In genomic region chr11:6390718-6391547, GRCh38 we compare ENCODE assay signal across 8 cellular contexts. TPM values are rescaled to one million over a fixed set of nuclear protein-coding genes. Genes with fewer than 3 reads are reported as not detected.
DNase-seq lines count a peak whose midpoint lies in the region; ATAC-seq and TF ChIP-seq lines count a peak whose summit lies in the region.

No MANE protein-coding gene starts in this region.

- H3K27me3 Mint-ChIP-seq in naive thymus-derived CD8-positive, alpha-beta T cell = no peaks in the 10 kb centered on the region

- H3K27ac ChIP-seq in KMS-11 (no peak overlapping the region), colonic mucosa (peak overlapping the region; percentile 74)

- H3K4me1 Mint-ChIP-seq in naive thymus-derived CD8-positive, alpha-beta T cell = peaks cover 38 to 82% (median 64%) of the 10 kb centered on the region in 4 donors

- POLR2A ChIA-PET in BJ (lab: Charles Lee) = interaction anchor here (0.7 kb wide), 1 partner anchor 26 kb away, joined by 4 read pairs; no protein-coding TSS in a partner anchor
- POLR2A ChIA-PET in naive thymus-derived CD8-positive, alpha-beta T cell (lab: Charles Lee) = interaction anchor here (0.6 to 13.1 kb wide), 14 partner anchors 12 to 355 kb away, joined by 3 to 358 read pairs (median 6); partner anchors contain the start of genes APBB1, ARFIP2, HPX and TIMM10B

- H3K27ac Mint-ChIP-seq in naive thymus-derived CD8-positive, alpha-beta T cell = peak overlapping the region; percentile 94 to 99 (median 97)

- TF ChIP-seq CTCF in BJ (IDR thresholded peaks at IDR 0.05; ENCODE audit: insufficient read depth, low read depth, low read length) = no peak
- no peak for TF ChIP-seq CTCF in KMS-11 (conservative IDR thresholded peaks at IDR 0.05; ENCODE audit: low read depth, low read length)
- no peak for TF ChIP-seq CTCF in colonic mucosa (IDR thresholded peaks at IDR 0.05)
- no peak for TF ChIP-seq CTCF in GM20000 (IDR thresholded peaks at IDR 0.05; ENCODE audit: extremely low read depth, missing control alignments)

- H3K9ac ChIP-seq in KMS-11 (peak overlapping the region; percentile 59; the same call in 1 of the 2 replicates), colonic mucosa (ENCODE audit: low read depth in 2 of 2, low read length in 2 of 2) (peak overlapping the region; percentile 79 to 84)

- CTCF ChIA-PET in BJ (lab: Yijun Ruan, JAX) = interaction anchor here (1.0 to 7.0 kb wide), 5 partner anchors 12 to 115 kb away, joined by 4 to 35 read pairs (median 6); partner anchors contain the start of gene HPX

- DNase-seq in BJ (ENCODE audit: low read depth) (no peak), colonic mucosa (no peak), GM20000 (ENCODE audit: low spot score) (no peak), NCI-H2081 treated with DMSO at 0.1 percent for 48 hours (lab: John Stamatoyannopoulos, UW) (no peak), NCI-H2196 (lab: John Stamatoyannopoulos, UW; ENCODE audit: unreplicated experiment) (no peak)
- peak in 2 of 10 donors; percentile 50 to 51 for DNase-seq in naive thymus-derived CD8-positive, alpha-beta T cell
- no peak for DNase-seq in activated CD4-positive, CD25-positive, alpha-beta regulatory T cell treated with anti-CD3 and anti-CD28 coated beads, Interleukin-2, amount 50 U/mL, for 72 hours

- H3K4me1 ChIP-seq in KMS-11 (ENCODE audit: low read depth, poor library complexity, severe bottlenecking) = no peaks in the 10 kb centered on the region
- peaks cover 4% of the 10 kb centered on the region for H3K4me1 ChIP-seq in colonic mucosa

- no peaks in the 10 kb centered on the region for H3K9me3 Mint-ChIP-seq in naive thymus-derived CD8-positive, alpha-beta T cell

- peak overlapping the region; percentile 92; the same call in 1 of the 2 replicates for H3K4me2 ChIP-seq in KMS-11

- ATAC-seq in naive thymus-derived CD8-positive, alpha-beta T cell = peak; percentile 9 to 43

- H3K4me3 ChIP-seq in BJ (ENCODE audit: low read depth, low read length) (peak overlapping the region; percentile 76), KMS-11 (IDR thresholded peaks at IDR 0.05; ENCODE audit: insufficient read depth, low read depth, low read length) (no peak overlapping the region), colonic mucosa (peak overlapping the region; percentile 84)

- H3K27me3 ChIP-seq in BJ (ENCODE audit: control insufficient read depth, insufficient read depth, low read length) (no peaks in the 10 kb centered on the region), KMS-11 (ENCODE audit: insufficient read depth, low read depth) (no peaks in the 10 kb centered on the region), colonic mucosa (no peaks in the 10 kb centered on the region)

- peak overlapping the region; percentile 98 for H2AFZ ChIP-seq in KMS-11 (ENCODE audit: low read depth)

- H3K9me3 ChIP-seq in colonic mucosa = no peaks in the 10 kb centered on the region

- intact Hi-C loops in colonic mucosa (cut with DNase I) = no loop called here

- peaks cover 7% of the 10 kb centered on the region for H3K36me3 ChIP-seq in BJ (ENCODE audit: control insufficient read depth, insufficient read depth, low read length)
- H3K36me3 ChIP-seq in KMS-11 (ENCODE audit: insufficient read depth) = no peaks in the 10 kb centered on the region
- no peaks in the 10 kb centered on the region for H3K36me3 ChIP-seq in colonic mucosa

- no peaks in the 10 kb centered on the region for H4K20me1 ChIP-seq in KMS-11 (ENCODE audit: insufficient read depth)

- no peaks in the 10 kb centered on the region for H3K79me2 ChIP-seq in KMS-11 (ENCODE audit: insufficient read depth, low read depth)

- H3K36me3 Mint-ChIP-seq in naive thymus-derived CD8-positive, alpha-beta T cell = peaks cover 0 to 32% (median 3%) of the 10 kb centered on the region in 3 donors

- peak overlapping the region; percentile 91 to 97 (median 93) for H3K4me3 Mint-ChIP-seq in naive thymus-derived CD8-positive, alpha-beta T cell

RNA-seq across cellular contexts. Expression of gene SMPD1, which starts 0.7 kb away (rescaled TPM):
- polyA plus RNA-seq in BJ (2011; rRNA removed) = 76.1 and 118 TPM in 2 replicates
- 43.3 and 56.4 TPM in 2 replicates for polyA minus RNA-seq in BJ (2011; rRNA and poly(A)+ RNA removed)
- total RNA-seq in colonic mucosa = 10 to 100 TPM; 49.3 to 57.1 TPM
- total RNA-seq in naive thymus-derived CD8-positive, alpha-beta T cell = 10 to 100 TPM; 54.8 to 62.0 TPM
- polyA plus RNA-seq in naive thymus-derived CD8-positive, alpha-beta T cell = 10 to 100 TPM; 22.4 to 32.6 (median 31.7) TPM

RNA-seq across cellular contexts. Expression of gene APBB1, which starts 28.0 kb away (rescaled TPM):
- 39.5 and 62.5 TPM in 2 replicates for polyA plus RNA-seq in BJ (2011; rRNA removed)
- polyA minus RNA-seq in BJ (2011; rRNA and poly(A)+ RNA removed) = 43.4 and 61.6 TPM in 2 replicates
- 10 to 100 TPM in 1 of 2 donors, 1 to 10 TPM in 1; 6.6 to 10.2 TPM for total RNA-seq in colonic mucosa
- 100 to 1,000 TPM; 135 to 141 TPM for total RNA-seq in naive thymus-derived CD8-positive, alpha-beta T cell
- polyA plus RNA-seq in naive thymus-derived CD8-positive, alpha-beta T cell = 100 to 1,000 TPM; 115 to 196 (median 146) TPM

RNA-seq across cellular contexts. Expression of gene HPX, which starts 49.9 kb away (rescaled TPM):
- 0.82 and 0.87 TPM in 2 replicates for polyA plus RNA-seq in BJ (2011; rRNA removed)
- polyA minus RNA-seq in BJ (2011; rRNA and poly(A)+ RNA removed) = 1.8 and 2.0 TPM in 2 replicates
- 1 to 10 TPM; 1.8 to 5.3 TPM for total RNA-seq in colonic mucosa
- 1 to 10 TPM; 1.6 to 1.7 TPM for total RNA-seq in naive thymus-derived CD8-positive, alpha-beta T cell
- polyA plus RNA-seq in naive thymus-derived CD8-positive, alpha-beta T cell = not detected

Comparison
In these comparisons a context has a peak if more than half of its experiments do, and no peak if none do; other contexts are left out.
1. RNA of gene APBB1, which starts 28.0 kb away (total RNA-seq): 135 to 141 TPM in naive thymus-derived CD8-positive, alpha-beta T cell; 6.6 to 10.2 TPM in colonic mucosa; every median in the first group is over 10 times any median in the second.